8 cellular contexts compared by ENCODE assay signal in genomic region chr6:84774174-84775158, GRCh38. TPM values are rescaled to one million over a fixed set of nuclear protein-coding genes. Genes with fewer than 3 reads are reported as not detected.
DNase-seq lines count a peak whose midpoint lies in the region; ATAC-seq lines count a peak whose summit lies in the region.

No MANE protein-coding gene starts in this region.

- peaks cover 9 to 29% of the 10 kb centered on the region in 2 donors for H3K27me3 ChIP-seq in esophagus (ENCODE audit: control insufficient read depth in 1 of 2, insufficient read depth in 2 of 2, low read length in 2 of 2)
- peaks cover 0 to 8% of the 10 kb centered on the region in 2 donors for H3K27me3 ChIP-seq in naive thymus-derived CD4-positive, alpha-beta T cell (ENCODE audit: control insufficient read depth in 2 of 2, insufficient read depth in 2 of 2, low read length in 2 of 2)

- peaks cover 0 to 7% (median 0%) of the 10 kb centered on the region in 5 donors for H3K36me3 Mint-ChIP-seq in naive thymus-derived CD4-positive, alpha-beta T cell
- no peaks in the 10 kb centered on the region for H3K36me3 Mint-ChIP-seq in effector memory CD8-positive, alpha-beta T cell (ENCODE audit: insufficient read depth)

- H3K4me1 Mint-ChIP-seq in naive thymus-derived CD4-positive, alpha-beta T cell, result peaks cover 0 to 10% (median 1%) of the 10 kb centered on the region in 7 donors
- H3K4me1 Mint-ChIP-seq in effector memory CD8-positive, alpha-beta T cell (ENCODE audit: low read depth in 2 of 2), result no peaks in the 10 kb centered on the region

- peaks cover 0 to 15% (median 5%) of the 10 kb centered on the region in 11 donors for H3K9me3 Mint-ChIP-seq in naive thymus-derived CD4-positive, alpha-beta T cell
- H3K9me3 Mint-ChIP-seq in effector memory CD8-positive, alpha-beta T cell, result no peaks in the 10 kb centered on the region

- DNase-seq in DMS53 (lab: John Stamatoyannopoulos, UW) (peak; percentile 85), NCI-H460 (ENCODE audit: extremely low read depth, low read depth) (peak; percentile 17)
- peak in 1 of 9 donors; percentile 38 for DNase-seq in naive thymus-derived CD4-positive, alpha-beta T cell
- DNase-seq in NK-92 treated with Interleukin-12 subunit alpha and Interleukin-12 subunit beta, amount 100 ng/mL, for 24 hours (lab: John Stamatoyannopoulos, UW), result no peak
- no peak for DNase-seq in effector memory CD8-positive, alpha-beta T cell

- POLR2A ChIA-PET in naive thymus-derived CD4-positive, alpha-beta T cell (lab: Charles Lee), result no interaction called here

- CTCF ChIA-PET in naive thymus-derived CD4-positive, alpha-beta T cell (lab: Charles Lee), result no interaction called here

- H3K27ac ChIP-seq in esophagus (ENCODE audit: low read depth in 2 of 2, low read length in 1 of 2), result no peak overlapping the region
- H3K27ac ChIP-seq in naive thymus-derived CD4-positive, alpha-beta T cell (ENCODE audit: low read depth, low read length), result no peak overlapping the region

- H3K27ac Mint-ChIP-seq in naive thymus-derived CD4-positive, alpha-beta T cell, result peak overlapping the region in 1 of 9 donors; percentile 13
- no peak overlapping the region for H3K27ac Mint-ChIP-seq in effector memory CD8-positive, alpha-beta T cell

- peaks cover 3 to 22% of the 10 kb centered on the region in 2 donors for H3K9me3 ChIP-seq in esophagus (ENCODE audit: control insufficient read depth in 2 of 2, insufficient read depth in 1 of 2, low read depth in 1 of 2, low read length in 1 of 2)
- no peaks in the 10 kb centered on the region for H3K9me3 ChIP-seq in naive thymus-derived CD4-positive, alpha-beta T cell (ENCODE audit: control insufficient read depth in 2 of 3, low read length in 3 of 3)

- peak; percentile 65 for ATAC-seq in GM21529 (IDR thresholded peaks at IDR 0.05; ENCODE audit: unreplicated experiment)
- ATAC-seq in naive thymus-derived CD4-positive, alpha-beta T cell, result peak; percentile 27
- no peak for ATAC-seq in effector memory CD8-positive, alpha-beta T cell (replicated peaks)
- no peak for ATAC-seq in GM21528 (IDR thresholded peaks at IDR 0.05; ENCODE audit: low FRiP score, unreplicated experiment)

- peaks cover 6% of the 10 kb centered on the region in 2 donors for H3K4me1 ChIP-seq in esophagus (ENCODE audit: control insufficient read depth in 2 of 2, insufficient read depth in 2 of 2, low read length in 1 of 2)
- H3K4me1 ChIP-seq in naive thymus-derived CD4-positive, alpha-beta T cell (ENCODE audit: control insufficient read depth in 2 of 2, insufficient read depth in 2 of 2, low read length in 2 of 2), result no peaks in the 10 kb centered on the region

- no peaks in the 10 kb centered on the region for H3K36me3 ChIP-seq in esophagus (ENCODE audit: control insufficient read depth in 2 of 2, insufficient read depth in 2 of 2, low read length in 1 of 2)
- no peaks in the 10 kb centered on the region for H3K36me3 ChIP-seq in naive thymus-derived CD4-positive, alpha-beta T cell (ENCODE audit: control insufficient read depth in 2 of 3, insufficient read depth in 3 of 3, low read length in 3 of 3)

- H3K4me3 Mint-ChIP-seq in naive thymus-derived CD4-positive, alpha-beta T cell, result peak overlapping the region in 1 of 10 donors; percentile 6
- no peak overlapping the region for H3K4me3 Mint-ChIP-seq in effector memory CD8-positive, alpha-beta T cell

- H3K4me3 ChIP-seq in esophagus (ENCODE audit: low read depth in 1 of 2, low read length in 2 of 2), result peak overlapping the region; percentile 5 to 55
- H3K4me3 ChIP-seq in naive thymus-derived CD4-positive, alpha-beta T cell (ENCODE audit: low read length), result no peak overlapping the region

- intact Hi-C loops in naive thymus-derived CD4-positive, alpha-beta T cell (cut with micrococcal nuclease), result loop anchor here in 1 of 2 donors (10.0 kb wide), 1 partner anchor 890 kb away; no protein-coding TSS in a partner anchor

- H3K27me3 Mint-ChIP-seq in naive thymus-derived CD4-positive, alpha-beta T cell, result peaks cover 53 to 82% (median 75%) of the 10 kb centered on the region in 5 donors
- H3K27me3 Mint-ChIP-seq in effector memory CD8-positive, alpha-beta T cell, result peaks cover 39 to 78% of the 10 kb centered on the region in 2 donors

- WGBS in esophagus, 2 donors, result 7% methylated on average over 83 to 87 of the region's 87 CpGs

RNA-seq across cellular contexts. Expression of gene TBX18, which starts 10.1 kb away (rescaled TPM):
- total RNA-seq in NCI-H460 (2014; rRNA removed; shearing (Covaris generic)), result 7.8 and 11.8 TPM in 2 replicates
- 5.1 and 10.3 TPM in 2 replicates for polyA plus RNA-seq in NCI-H460 (2014; cell fraction: nucleus; rRNA removed)
- under 1 TPM; 0.57 to 0.89 TPM for polyA plus RNA-seq in esophagus
- not detected for total RNA-seq in naive thymus-derived CD4-positive, alpha-beta T cell
- polyA plus RNA-seq in naive thymus-derived CD4-positive, alpha-beta T cell, result not detected

Comparison
In these comparisons a context has a peak if more than half of its experiments do, and no peak if none do; other contexts are left out.
1. DNase-seq: peak in DMS53 (single experiment) and NCI-H460 (single experiment); none in NK-92 treated with Interleukin-12 subunit alpha and Interleukin-12 subunit beta, amount 100 ng/mL, for 24 hours (single experiment) and effector memory CD8-positive, alpha-beta T cell (0 of 3).
2. ATAC-seq: peak in GM21529 (single experiment) and naive thymus-derived CD4-positive, alpha-beta T cell (single experiment); none in effector memory CD8-positive, alpha-beta T cell (single experiment) and GM21528 (single experiment).